ENCODE assay signal across 8 cellular contexts in the genomic region with DNA sequence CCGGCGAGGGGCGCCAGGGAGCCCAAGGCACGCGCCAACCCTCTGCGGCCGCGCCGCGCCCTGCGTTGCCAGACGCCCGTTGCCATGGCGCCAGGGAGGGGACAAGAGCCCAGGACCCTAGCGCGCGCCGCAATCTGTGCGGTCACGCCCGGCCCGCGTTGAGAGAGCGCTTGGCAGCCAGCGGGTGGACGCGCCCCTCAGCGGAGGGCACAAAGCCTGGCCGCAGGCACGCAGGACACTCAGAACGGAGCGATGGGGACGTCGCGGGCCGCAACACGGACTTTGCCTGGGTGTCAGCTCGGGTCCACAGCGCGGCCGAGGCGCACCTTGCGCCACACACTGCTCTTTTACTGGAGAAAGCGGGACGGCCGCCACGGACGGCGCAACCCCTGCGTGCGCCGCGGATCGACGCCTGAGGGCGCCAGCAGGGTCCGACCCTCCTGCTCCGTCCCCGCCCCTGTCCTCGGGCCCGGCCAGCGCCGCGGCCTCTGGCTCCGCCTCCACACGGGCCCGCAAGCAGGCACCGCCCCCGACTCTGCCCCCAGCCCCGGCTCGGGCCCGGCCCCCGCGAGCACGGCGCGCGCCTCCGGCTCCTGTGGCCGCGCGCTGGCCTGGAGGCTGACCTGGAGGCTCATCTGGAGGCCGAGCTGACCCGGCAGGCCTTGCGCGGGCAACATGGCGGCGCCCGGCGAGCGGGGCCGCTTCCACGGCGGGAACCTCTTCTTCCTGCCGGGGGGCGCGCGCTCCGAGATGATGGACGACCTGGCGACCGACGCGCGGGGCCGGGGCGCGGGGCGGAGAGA. TPM values are rescaled to one million over a fixed set of nuclear protein-coding genes. Genes with fewer than 3 reads are reported as not detected.
A peak's percentile ranks its signal among the peaks of the same experiment; 100 is the strongest.
DNase-seq lines count a peak whose midpoint lies in the region; TF ChIP-seq lines count a peak whose summit lies in the region.

TSS of gene GFER (plus strand) at position 650 of the 803 bp plus-strand sequence. CDS start at position 676, 26 bp downstream.

- peak within 1 kb of the TSS; percentile 98 for H3K23ac ChIP-seq in neuronal stem cell (ENCODE audit: low read depth, low read length, poor library complexity)

- no CpG with 5 or more reads among the region's 109 CpGs for WGBS in neuronal stem cell (ENCODE audit: extremely low coverage in 2 of 2, insufficient read length in 2 of 2, insufficient replicate concordance in 1 of 2), 2 donors

- H3K4me3 ChIP-seq in H7 (ENCODE audit: insufficient read depth, low read depth, low read length) (peak within 1 kb of the TSS; percentile 68), LNCaP clone FGC (ENCODE audit: low read depth, low read length) (peak within 1 kb of the TSS; percentile 73), neuronal stem cell (ENCODE audit: low read length in 2 of 2) (peak within 1 kb of the TSS; percentile 87 to 93)

- peak within 1 kb of the TSS; percentile 94 for H3K4ac ChIP-seq in neuronal stem cell (ENCODE audit: low read length)

- peaks cover 17 to 31% of the 10 kb centered on the region in 2 donors for H3K4me1 ChIP-seq in neuronal stem cell (ENCODE audit: control insufficient read depth in 2 of 2, insufficient read depth in 1 of 2, low read depth in 1 of 2, low read length in 2 of 2)

- peak; percentile 84 for TF ChIP-seq CTCF in GM10266 (IDR thresholded peaks at IDR 0.05; ENCODE audit: control insufficient read depth, insufficient read depth, low read depth, missing control alignments)
- peak; percentile 72 for TF ChIP-seq CTCF in LNCaP clone FGC (IDR thresholded peaks at IDR 0.05; ENCODE audit: control insufficient read depth, extremely low read depth, insufficient read depth)

- peak within 1 kb of the TSS; percentile 98 for H2AK5ac ChIP-seq in neuronal stem cell (ENCODE audit: low read depth, low read length)

- no peaks in the 10 kb centered on the region for H3K36me3 Mint-ChIP-seq in activated naive CD8-positive, alpha-beta T cell

- peak within 1 kb of the TSS; percentile 100 for H3K18ac ChIP-seq in neuronal stem cell (ENCODE audit: low read length)

- H3K4me1 Mint-ChIP-seq in activated naive CD8-positive, alpha-beta T cell (ENCODE audit: low read depth): peaks cover 14% of the 10 kb centered on the region

- no peak within 1 kb of the TSS for H4K8ac ChIP-seq in neuronal stem cell (ENCODE audit: low read depth, low read length)

- peak within 1 kb of the TSS; percentile 58 for H3K27ac Mint-ChIP-seq in activated naive CD8-positive, alpha-beta T cell

- peak within 1 kb of the TSS; percentile 18 for H2BK12ac ChIP-seq in neuronal stem cell (ENCODE audit: low read length)

- peaks cover 11% of the 10 kb centered on the region for H3K79me1 ChIP-seq in neuronal stem cell (ENCODE audit: low read depth, low read length)

- H3K36me3 ChIP-seq in H7 (replicated peaks; ENCODE audit: control insufficient read depth, insufficient read depth, low read length) (peaks cover 6% of the 10 kb centered on the region), neuronal stem cell (replicated peaks in 1 of 2; ENCODE audit: control insufficient read depth in 2 of 2, insufficient read depth in 2 of 2, low read length in 2 of 2) (peaks cover 22 to 26% of the 10 kb centered on the region in 2 donors)

- peak within 1 kb of the TSS; percentile 99 for H2AFZ ChIP-seq in neuronal stem cell (ENCODE audit: low read length)

- H2BK120ac ChIP-seq in neuronal stem cell (ENCODE audit: low read depth, low read length): peak within 1 kb of the TSS; percentile 76

- peak within 1 kb of the TSS; percentile 91 for H2BK15ac ChIP-seq in neuronal stem cell (ENCODE audit: low read length)

- H3K9me3 ChIP-seq in neuronal stem cell (replicated peaks in 1 of 2; ENCODE audit: control insufficient read depth in 2 of 2, insufficient read depth in 1 of 2, low read depth in 1 of 2, low read length in 2 of 2): no peaks in the 10 kb centered on the region

- H3K27me3 ChIP-seq in H7 (ENCODE audit: control insufficient read depth, insufficient read depth, low read length) (peaks cover 47% of the 10 kb centered on the region), neuronal stem cell (ENCODE audit: control insufficient read depth in 3 of 3, insufficient read depth in 3 of 3, low read depth in 1 of 3, low read length in 3 of 3) (peaks cover 1 to 46% (median 20%) of the 10 kb centered on the region in 3 experiments)

- H3K9me3 Mint-ChIP-seq in activated naive CD8-positive, alpha-beta T cell (ENCODE audit: low read depth): no peaks in the 10 kb centered on the region

- DNase-seq in GM10266 (ENCODE audit: extremely low spot score) (peak; percentile 99), H7 (peak; percentile 100), LNCaP clone FGC (ENCODE audit: low read depth) (peak; percentile 78), SHP77 (lab: John Stamatoyannopoulos, UW) (peak; percentile 87 to 90), globus pallidus (ENCODE audit: low spot score) (peak; percentile 91), neuronal stem cell (ENCODE audit: low spot score) (peak; percentile 94), ureter (ENCODE audit: low spot score) (peak; percentile 85)

- peak within 1 kb of the TSS; percentile 93 for H3K27ac ChIP-seq in neuronal stem cell (replicated peaks; ENCODE audit: low read length)

- no peak within 1 kb of the TSS for H4K91ac ChIP-seq in neuronal stem cell (ENCODE audit: low read depth, low read length, poor library complexity)

- peak within 1 kb of the TSS; percentile 96 for H3K4me2 ChIP-seq in neuronal stem cell (ENCODE audit: insufficient read depth, low read length, poor library complexity, severe bottlenecking)

- H3K9ac ChIP-seq in neuronal stem cell (ENCODE audit: low read depth, low read length, poor library complexity): peak within 1 kb of the TSS; percentile 98

- peak within 1 kb of the TSS; percentile 84 for H3K4me3 Mint-ChIP-seq in activated naive CD8-positive, alpha-beta T cell

- peaks cover 2% of the 10 kb centered on the region for H3K27me3 Mint-ChIP-seq in activated naive CD8-positive, alpha-beta T cell

- no peak within 1 kb of the TSS for H3K14ac ChIP-seq in neuronal stem cell (ENCODE audit: low read length)

- peak within 1 kb of the TSS; percentile 87 for H2BK5ac ChIP-seq in neuronal stem cell (ENCODE audit: low read length)

RNA-seq across cellular contexts. Expression of gene GFER, which starts in this region (rescaled TPM):
- total RNA-seq in H7 (2014; rRNA removed; shearing (Covaris generic)): 75.1 and 77.8 TPM in 2 replicates
- polyA plus RNA-seq in neuronal stem cell (2013, experiment 1 of 2): 32.3 TPM
- polyA plus RNA-seq in neuronal stem cell (2013, experiment 2 of 2): 33.5 TPM
- total RNA-seq in ureter: 16.5 TPM

Comparison
In these comparisons a context has a peak if more than half of its experiments do, and no peak if none do; other contexts are left out.
1. Peak in every context shown above with its lines: DNase-seq, H3K4me3 ChIP-seq and H3K27ac ChIP-seq.